Comparison of ENCODE assay signal across 8 cellular contexts in genomic region chr19:40810649-40811408, GRCh38. TPM values are rescaled to one million over a fixed set of nuclear protein-coding genes. Genes with fewer than 3 reads are reported as not detected.
A peak's percentile ranks its signal among the peaks of the same experiment; 100 is the strongest.
DNase-seq lines count a peak whose midpoint lies in the region; ATAC-seq and TF ChIP-seq lines count a peak whose summit lies in the region.
"Not testable (repeated sequence)": the region's sequence is repeated elsewhere in the genome, so short reads cannot be mapped to it uniquely, and the experiment has no call there.

No MANE protein-coding gene starts in this region.

- TF ChIP-seq POLR2A in tibial nerve (IDR thresholded peaks at IDR 0.05), result not testable (repeated sequence)

- H2AFZ ChIP-seq in neuron (ENCODE audit: low read depth, low read length), result not testable (repeated sequence)

- TF ChIP-seq EP300 in tibial nerve (IDR thresholded peaks at IDR 0.05), result peak in 1 of 2 donors; percentile 59

- peak; percentile 64 for ATAC-seq in HG02852 (IDR thresholded peaks at IDR 0.05; ENCODE audit: unreplicated experiment)

- H3K27ac ChIP-seq in right atrium auricular region, result peak overlapping the region; percentile 62 to 74
- peak overlapping the region; percentile 69 to 89 (median 79) for H3K27ac ChIP-seq in tibial nerve

- 3 to 4% methylated on average over 33 to 53 of the region's 65 CpGs for WGBS in tibial nerve, 2 donors

- H3K4me1 ChIP-seq in right atrium auricular region (peaks cover 0 to 64% of the 10 kb centered on the region in 2 donors), neuron (ENCODE audit: insufficient read depth, low read length) (peaks cover 17% of the 10 kb centered on the region), tibial nerve (peaks cover 0 to 81% (median 52%) of the 10 kb centered on the region in 4 donors)

- H3K36me3 ChIP-seq in GM06990 (ENCODE audit: control insufficient read depth, insufficient read depth, low read length), result peaks cover 21% of the 10 kb centered on the region
- peaks cover 32% of the 10 kb centered on the region for H3K36me3 ChIP-seq in right atrium auricular region
- peaks cover 24% of the 10 kb centered on the region for H3K36me3 ChIP-seq in neuron (ENCODE audit: insufficient read depth, low read length)
- H3K36me3 ChIP-seq in tibial nerve, result peaks cover 4 to 27% (median 7%) of the 10 kb centered on the region in 3 donors

- H3K9me3 ChIP-seq in right atrium auricular region; neuron (ENCODE audit: low read length); tibial nerve: not testable (repeated sequence)

- H3K27me3 ChIP-seq in GM06990 (replicated peaks; ENCODE audit: control insufficient read depth, insufficient read depth, low read length); right atrium auricular region; neuron (ENCODE audit: insufficient read depth, low read length); tibial nerve: not testable (repeated sequence)

- peak; percentile 68 for DNase-seq in GM06990 (ENCODE audit: extremely low read depth, insufficient read length)
- peak; percentile 68 for DNase-seq in NCI-H345 treated with DMSO at 0.1 percent for 48 hours (lab: John Stamatoyannopoulos, UW; ENCODE audit: unreplicated experiment)
- DNase-seq in activated CD4-positive, CD25-positive, alpha-beta regulatory T cell treated with anti-CD3 and anti-CD28 coated beads, Interleukin-2, amount 50 U/mL, for 72 hours, result peak; percentile 69
- DNase-seq in cardiac fibroblast (ENCODE audit: low read depth in 2 of 2), result peak; percentile 87 to 92
- peak; percentile 89 for DNase-seq in right atrium auricular region (ENCODE audit: low spot score)
- peak; percentile 63 to 73 for DNase-seq in tibial nerve (ENCODE audit: low spot score in 2 of 2)

- TF ChIP-seq CTCF in GM06990 (IDR thresholded peaks at IDR 0.05; ENCODE audit: insufficient read depth, low read length, poor library complexity, severe bottlenecking); cardiac fibroblast (IDR thresholded peaks at IDR 0.05; ENCODE audit: low read depth, low read length); tibial nerve (IDR thresholded peaks at IDR 0.05): not testable (repeated sequence)
- TF ChIP-seq CTCF in right atrium auricular region (IDR thresholded peaks at IDR 0.05), result peak in 1 of 2 donors; percentile 25

- H3K4me3 ChIP-seq in GM06990 (replicated peaks; ENCODE audit: low read depth, low read length) (peak overlapping the region; percentile 49), cardiac fibroblast (replicated peaks in 1 of 2; ENCODE audit: low read depth in 2 of 2, low read length in 2 of 2) (peak overlapping the region; percentile 23 to 46), right atrium auricular region (peak overlapping the region; percentile 39 to 48), neuron (ENCODE audit: low read length) (peak overlapping the region; percentile 32), tibial nerve (peak overlapping the region; percentile 32 to 54 (median 39))

RNA-seq across cellular contexts. Expression of gene EGLN2, which starts 11.8 kb away (rescaled TPM):
- 10 to 100 TPM; 41.7 to 61.3 TPM for total RNA-seq in right atrium auricular region
- total RNA-seq in tibial nerve, result 100 to 1,000 TPM in 3 of 4 donors, 10 to 100 TPM in 1; 93.5 to 134 (median 120) TPM

RNA-seq across cellular contexts. Expression of gene RAB4B, which starts 32.8 kb away (rescaled TPM):
- total RNA-seq in right atrium auricular region, result 10 to 100 TPM; 14.6 to 23.6 TPM
- total RNA-seq in tibial nerve, result 10 to 100 TPM; 38.3 to 66.6 (median 52.0) TPM

RNA-seq across cellular contexts. Expression of gene MIA, which starts 35.5 kb away (rescaled TPM):
- total RNA-seq in right atrium auricular region (1 to 10 TPM in 1 of 2 donors, not detected in 1; 3.5 TPM), tibial nerve (100 to 1,000 TPM; 127 to 322 (median 209) TPM)

RNA-seq across cellular contexts. Expression of gene CYP2A6, which starts 39.4 kb away (rescaled TPM):
- total RNA-seq in right atrium auricular region, result not detected
- 1 to 10 TPM in 1 of 4 donors, not detected in 3; 7.3 TPM for total RNA-seq in tibial nerve

RNA-seq across cellular contexts. Expression of gene SNRPA, which starts 59.8 kb away (rescaled TPM):
- total RNA-seq in right atrium auricular region (10 to 100 TPM; 30.7 to 32.9 TPM), tibial nerve (10 to 100 TPM; 52.8 to 92.7 (median 70.9) TPM)

Comparison
In these comparisons a context has a peak if more than half of its experiments do, and no peak if none do; other contexts are left out.
1. Peak in every context shown above with its lines: DNase-seq, ATAC-seq, H3K4me3 ChIP-seq and H3K27ac ChIP-seq.
2. RNA of gene MIA, which starts 35.5 kb away (total RNA-seq): 127 to 322 TPM in tibial nerve; 3.5 TPM in right atrium auricular region; every median in the first group is over 10 times any median in the second.